ENCODE assay signal across 20 cellular contexts in the genomic region with DNA sequence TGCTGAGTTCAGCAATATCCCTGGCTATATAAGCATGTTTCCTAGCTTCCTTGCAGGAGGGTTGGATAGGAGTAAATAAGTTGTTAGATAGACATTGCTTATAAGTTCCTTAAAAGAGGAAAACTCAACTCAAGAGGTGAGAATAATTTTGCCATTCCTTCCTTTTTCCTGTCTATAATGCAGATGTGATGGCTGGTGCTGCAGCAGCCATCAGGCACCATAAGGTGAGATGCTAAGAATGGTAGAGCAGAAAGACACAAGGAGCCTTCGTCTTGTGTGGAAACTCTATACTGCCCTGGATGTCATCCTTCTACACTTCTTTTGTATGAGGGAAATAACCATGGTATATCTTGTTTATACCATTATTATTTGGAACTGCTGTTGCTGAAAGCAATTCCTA.
DNase-seq lines count a peak whose midpoint lies in the region; ATAC-seq, FAIRE-seq and TF ChIP-seq lines count a peak whose summit lies in the region.
"Had no signal": no experiment of that assay in that cellular context is flagged by ENCODE, and none has a peak within 500 bp of the region (broad histone marks: within the 10 kb centered on the region; RNA-seq: fewer than 3 reads in every experiment).

No MANE protein-coding gene starts in this region.

- H3K9me1 ChIP-seq in K562 (ENCODE audit: control insufficient read depth, insufficient read depth, low read length) = peaks cover 2% of the 10 kb centered on the region

- in situ Hi-C loops in K562 (cut with MboI) = no loop called here

- TF ChIP-seq POLR2A in K562 (conservative IDR thresholded peaks at IDR 0.05) = no peak
- TF ChIP-seq POLR2A in uterus (IDR thresholded peaks at IDR 0.05) = no peak

- H3K36me3 ChIP-seq in HEK293 (ENCODE audit: control insufficient read depth in 2 of 2, insufficient read depth in 1 of 2, low read length in 2 of 2) (peaks cover 0 to 30% of the 10 kb centered on the region in 2 experiments; a peak in 2 of 3 replicates), K562 (ENCODE audit: control insufficient read depth, insufficient read depth, low read length) (no peaks in the 10 kb centered on the region), uterus (no peaks in the 10 kb centered on the region)

- POLR2A ChIA-PET in HEK293 (lab: Yijun Ruan, JAX) = no interaction called here
- POLR2A ChIA-PET in K562 (lab: Yijun Ruan, JAX) = no interaction called here

- peaks cover 4% of the 10 kb centered on the region for H4K20me1 ChIP-seq in K562 (replicated peaks; ENCODE audit: control insufficient read depth, insufficient read depth, low read length)
- H4K20me1 ChIP-seq: BLaER1 treated with 17β-estradiol and CSF1 and Interleukin-3, amounts not matched to agents 10 nM and 100 nM had no signal

- DNase-seq in K562 (ENCODE audit: extremely low read depth in 1 of 4, low spot score in 3 of 4) = no peak
- no peak for DNase-seq in urothelium cell line (ENCODE audit: low spot score)
- no peak for DNase-seq in glomerular visceral epithelial cell (ENCODE audit: extremely low spot score)
- DNase-seq in uterus = no peak
- DNase-seq: AML-193; Caco-2; Calu3; CD4-positive, alpha-beta T cell; CD8-positive, alpha-beta T cell; DMS79 treated with DMSO at 0.1 percent for 48 hours; GF-D8 had no signal

- H3K27ac ChIP-seq in HEK293 (ENCODE audit: extremely low read depth, low read depth, low read length) (no peak overlapping the region), K562 (ENCODE audit: extremely low read depth, low read depth, low read length) (no peak overlapping the region), uterus (no peak overlapping the region)
- H3K27ac ChIP-seq: 22Rv1; A549; BLaER1 treated with 17β-estradiol and CSF1 and Interleukin-3, amounts not matched to agents 10 nM and 100 nM; C4-2B had no signal

- no TSS peak for BruUV-seq in K562 (replicated peaks; lab: Mats Ljungman, UMichigan)

- H3K4me3 ChIP-seq in HEK293 (ENCODE audit: low read depth, low read length) (no peak overlapping the region), K562 (no peak overlapping the region), uterus (no peak overlapping the region)
- H3K4me3 ChIP-seq: A549; BLaER1 treated with 17β-estradiol and CSF1 and Interleukin-3, amounts not matched to agents 10 nM and 100 nM had no signal

- FAIRE-seq in K562 (lab: Jason Lieb, UNC) (no peak), urothelium cell line (lab: Jason Lieb, UNC) (peak; percentile 98)
- FAIRE-seq: A549, D721Med, G401.6, GM12892, GM18507 had no signal

- 43% methylated on average over 1 of the region's 1 CpG for WGBS in K562 (ENCODE audit: insufficient coverage, low coverage, missing lambda C conversion rate)

- no peak overlapping the region for H2AFZ ChIP-seq in K562 (ENCODE audit: low read depth, low read length)

- intact Hi-C loops in K562 (cut with micrococcal nuclease) = no loop called here
- intact Hi-C loops in uterus (cut with DNase I; ENCODE audit: low total_unique reads) = no loop called here

- TF ChIP-seq RAD21 in K562 (CRISPR knock-in tag; conservative IDR thresholded peaks at IDR 0.05 in 1 of 2, IDR thresholded peaks at IDR 0.05 in 1 of 2) = no peak

- no peak for TF ChIP-seq EP300 in K562 (IDR thresholded peaks at IDR 0.05; ENCODE audit: low read length)

- H3K4me1 ChIP-seq in HEK293 (ENCODE audit: control insufficient read depth, insufficient read depth, low read length) = peaks cover 11% of the 10 kb centered on the region
- peaks cover 0 to 5% of the 10 kb centered on the region in 2 experiments; a peak in 2 of 5 replicates for H3K4me1 ChIP-seq in K562 (replicated peaks in 1 of 2; ENCODE audit: control insufficient read depth in 2 of 2, insufficient read depth in 2 of 2, low read length in 2 of 2)
- H3K4me1 ChIP-seq in uterus = no peaks in the 10 kb centered on the region
- H3K4me1 ChIP-seq: Caco-2 had no signal

- no peak overlapping the region for H3K4me2 ChIP-seq in K562 (ENCODE audit: insufficient read depth, low read length)
- H3K4me2 ChIP-seq: A549; BLaER1 treated with 17β-estradiol and CSF1 and Interleukin-3, amounts not matched to agents 10 nM and 100 nM had no signal

- ATAC-seq in K562 = no peak
- ATAC-seq: A549; CD8-positive, alpha-beta T cell had no signal

- no peak for TF ChIP-seq CTCF in HEK293 (tag by site-specific recombination; IDR thresholded peaks at IDR 0.05)
- TF ChIP-seq CTCF in K562 (IDR thresholded peaks at IDR 0.05 in 2 of 3, conservative IDR thresholded peaks at IDR 0.05 in 1 of 3; ENCODE audit: insufficient read depth in 2 of 3, low read depth in 1 of 3, low read length in 3 of 3) = no peak
- no peak for TF ChIP-seq CTCF in uterus (IDR thresholded peaks at IDR 0.05)

- CTCF ChIA-PET in HEK293 (lab: Yijun Ruan, JAX) (no interaction called here), K562 (lab: Yijun Ruan, JAX; ENCODE audit: low intra/inter-chr PET ratio) (no interaction called here)

- H3K9ac ChIP-seq in K562 (ENCODE audit: insufficient read depth in 1 of 2, low read depth in 2 of 2, low read length in 2 of 2) = no peak overlapping the region
- H3K9ac ChIP-seq: BLaER1 treated with 17β-estradiol and CSF1 and Interleukin-3, amounts not matched to agents 10 nM and 100 nM had no signal

- no peaks in the 10 kb centered on the region for H3K79me2 ChIP-seq in K562 (ENCODE audit: control insufficient read depth, insufficient read depth, low read length)

- H3K9me3 ChIP-seq in HEK293 (ENCODE audit: control insufficient read depth, insufficient read depth, low read depth, low read length) (no peaks in the 10 kb centered on the region), K562 (replicated peaks; ENCODE audit: control insufficient read depth, insufficient read depth, low read depth, low read length) (no peaks in the 10 kb centered on the region), uterus (no peaks in the 10 kb centered on the region)
- H3K9me3 ChIP-seq: A549, Caco-2 had no signal

- no peaks in the 10 kb centered on the region for H3K27me3 ChIP-seq in K562 (ENCODE audit: control insufficient read depth in 2 of 2, insufficient read depth in 2 of 2, low read length in 2 of 2)
- no peaks in the 10 kb centered on the region for H3K27me3 ChIP-seq in uterus
- H3K27me3 ChIP-seq: BLaER1 treated with 17β-estradiol and CSF1 and Interleukin-3, amounts not matched to agents 10 nM and 100 nM had no signal

TF ChIP-seq in HEK293, 187 proteins besides CTCF, POLR2A, EP300 and RAD21 (continues in another document):
- TF ChIP-seq REPIN1 (tag by site-specific recombination; IDR thresholded peaks at IDR 0.05; ENCODE audit: low read depth) (no peak), ZNF10 (tag by site-specific recombination; IDR thresholded peaks at IDR 0.05) (no peak), SETDB1 (IDR thresholded peaks at IDR 0.05; ENCODE audit: insufficient read length, low read length) (peak; percentile 38), ZNF48 (tag by site-specific recombination; IDR thresholded peaks at IDR 0.05) (no peak), ZSCAN30 (tag by site-specific recombination; IDR thresholded peaks at IDR 0.05) (no peak)
- TF ChIP-seq, protein P1, sequence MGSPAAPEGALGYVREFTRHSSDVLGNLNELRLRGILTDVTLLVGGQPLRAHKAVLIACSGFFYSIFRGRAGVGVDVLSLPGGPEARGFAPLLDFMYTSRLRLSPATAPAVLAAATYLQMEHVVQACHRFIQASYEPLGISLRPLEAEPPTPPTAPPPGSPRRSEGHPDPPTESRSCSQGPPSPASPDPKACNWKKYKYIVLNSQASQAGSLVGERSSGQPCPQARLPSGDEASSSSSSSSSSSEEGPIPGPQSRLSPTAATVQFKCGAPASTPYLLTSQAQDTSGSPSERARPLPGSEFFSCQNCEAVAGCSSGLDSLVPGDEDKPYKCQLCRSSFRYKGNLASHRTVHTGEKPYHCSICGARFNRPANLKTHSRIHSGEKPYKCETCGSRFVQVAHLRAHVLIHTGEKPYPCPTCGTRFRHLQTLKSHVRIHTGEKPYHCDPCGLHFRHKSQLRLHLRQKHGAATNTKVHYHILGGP (tag by site-specific recombination; IDR thresholded peaks at IDR 0.05) = no peak

TF ChIP-seq in K562, 482 proteins besides CTCF, POLR2A, EP300 and RAD21:
- TF ChIP-seq, protein P2, sequence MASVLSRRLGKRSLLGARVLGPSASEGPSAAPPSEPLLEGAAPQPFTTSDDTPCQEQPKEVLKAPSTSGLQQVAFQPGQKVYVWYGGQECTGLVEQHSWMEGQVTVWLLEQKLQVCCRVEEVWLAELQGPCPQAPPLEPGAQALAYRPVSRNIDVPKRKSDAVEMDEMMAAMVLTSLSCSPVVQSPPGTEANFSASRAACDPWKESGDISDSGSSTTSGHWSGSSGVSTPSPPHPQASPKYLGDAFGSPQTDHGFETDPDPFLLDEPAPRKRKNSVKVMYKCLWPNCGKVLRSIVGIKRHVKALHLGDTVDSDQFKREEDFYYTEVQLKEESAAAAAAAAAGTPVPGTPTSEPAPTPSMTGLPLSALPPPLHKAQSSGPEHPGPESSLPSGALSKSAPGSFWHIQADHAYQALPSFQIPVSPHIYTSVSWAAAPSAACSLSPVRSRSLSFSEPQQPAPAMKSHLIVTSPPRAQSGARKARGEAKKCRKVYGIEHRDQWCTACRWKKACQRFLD (CRISPR knock-in tag; IDR thresholded peaks at IDR 0.05) = no peak
- TF ChIP-seq RBM25 (IDR thresholded peaks at IDR 0.05; ENCODE audit: low read depth, low read length, severe bottlenecking) = peak; percentile 60

Comparison
In these comparisons a context has a peak if more than half of its experiments do, and no peak if none do; other contexts are left out.
1. Of the 44 proteins assayed by ChIP-seq in both K562 and HEK293: peak only in K562: none; only in HEK293: SETDB1; in both: none; in neither: 43.